In the genomic region with DNA sequence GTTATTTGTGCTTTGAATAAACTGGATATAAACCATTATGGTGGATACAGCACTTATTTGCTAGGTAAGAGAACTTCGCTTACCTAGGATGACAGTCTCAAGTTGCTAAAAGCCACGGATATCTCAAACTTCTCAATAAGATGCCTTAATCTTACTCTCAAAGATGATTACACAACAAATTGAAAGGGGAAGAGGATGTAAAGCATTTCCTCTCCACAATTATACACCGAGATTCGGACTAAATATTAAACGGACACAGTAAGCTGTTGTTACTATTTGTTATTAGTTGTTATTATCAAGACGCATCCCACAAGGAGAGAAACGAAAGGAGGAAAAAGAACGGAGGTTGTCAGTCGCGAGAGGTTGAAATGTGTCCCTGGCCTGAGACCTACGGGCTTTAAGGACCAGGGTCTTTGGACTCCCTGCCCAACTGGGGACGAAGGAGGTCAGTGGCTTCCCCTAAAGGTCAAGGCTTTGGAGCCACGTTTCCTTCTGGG, we compare ENCODE assay signal across 8 cellular contexts. TPM values are rescaled to one million over a fixed set of nuclear protein-coding genes. Genes with fewer than 3 reads are reported as not detected.
DNase-seq lines count a peak whose midpoint lies in the region; ATAC-seq, FAIRE-seq and TF ChIP-seq lines count a peak whose summit lies in the region.

No MANE protein-coding gene starts in this region.

- no peaks in the 10 kb centered on the region for H3F3A ChIP-seq in PC-3 (ENCODE audit: low read length, unreplicated experiment)

- 7% methylated on average over 13 of the region's 13 CpGs for WGBS in A549 (ENCODE audit: missing lambda C conversion rate)

- H3K9ac ChIP-seq in PC-3 (ENCODE audit: low read length) (peak overlapping the region; percentile 94), duodenal mucosa (ENCODE audit: low read depth in 1 of 2, low read length in 2 of 2) (peak overlapping the region; percentile 93 to 97)

- peaks cover 15% of the 10 kb centered on the region for H3K4me1 ChIP-seq in A549
- peaks cover 21% of the 10 kb centered on the region for H3K4me1 ChIP-seq in PC-3 (ENCODE audit: insufficient read depth, low read length)
- peaks cover 6 to 11% of the 10 kb centered on the region in 2 donors for H3K4me1 ChIP-seq in duodenal mucosa (ENCODE audit: control insufficient read depth in 1 of 2, insufficient read depth in 2 of 2, low read length in 2 of 2)
- peaks cover 5 to 35% of the 10 kb centered on the region in 2 donors for H3K4me1 ChIP-seq in muscle layer of duodenum (ENCODE audit: control insufficient read depth in 1 of 2, insufficient read depth in 2 of 2, low read length in 2 of 2)

- H3K36me3 ChIP-seq in PC-3 (ENCODE audit: low read depth, low read length) = no peaks in the 10 kb centered on the region
- no peaks in the 10 kb centered on the region for H3K36me3 ChIP-seq in duodenal mucosa (ENCODE audit: control insufficient read depth in 1 of 2, insufficient read depth in 2 of 2, low read length in 2 of 2)
- peaks cover 0 to 3% of the 10 kb centered on the region in 2 donors for H3K36me3 ChIP-seq in muscle layer of duodenum (ENCODE audit: control insufficient read depth in 1 of 2, insufficient read depth in 2 of 2, low read length in 2 of 2)

- no peak for TF ChIP-seq EP300 in A549 (IDR thresholded peaks at IDR 0.05)

- H3K27ac ChIP-seq in A549 (peak overlapping the region; percentile 93 to 98), PC-3 (ENCODE audit: low read length) (0 out of 2 replicates have a peak overlapping the region, but pooled peaks have one; percentile 88), duodenal mucosa (ENCODE audit: low read depth, low read length) (peak overlapping the region; percentile 69), muscle layer of duodenum (ENCODE audit: low read length) (peak overlapping the region; percentile 98)

- intact Hi-C loops in PC-3 (cut with micrococcal nuclease) = no loop called here

- H2AFZ ChIP-seq in PC-3 (ENCODE audit: low read length) = peak overlapping the region; percentile 98

- H3K27me3 ChIP-seq in PC-3 (ENCODE audit: low read length) (no peaks in the 10 kb centered on the region), duodenal mucosa (ENCODE audit: control insufficient read depth in 1 of 2, insufficient read depth in 2 of 2, low read length in 2 of 2) (no peaks in the 10 kb centered on the region), muscle layer of duodenum (ENCODE audit: low read depth, low read length) (no peaks in the 10 kb centered on the region)

- CTCF ChIA-PET in A549 (lab: Yijun Ruan, JAX) = no interaction called here
- CTCF ChIA-PET in PC-3 (lab: Charles Lee) = interaction anchor here (0.6 to 1.0 kb wide), 2 partner anchors 10 to 13 kb away, joined by 3 to 5 read pairs; no protein-coding TSS in a partner anchor

- FAIRE-seq in A549 (lab: Jason Lieb, UNC) = no peak

- POLR2A ChIA-PET in A549 (lab: Yijun Ruan, JAX) (interaction anchor here (0.6 to 1.1 kb wide), 5 partner anchors 9 to 217 kb away, joined by 3 to 12 read pairs (median 5); a partner anchor contains a TSS), PC-3 (lab: Charles Lee; ENCODE audit: unreplicated experiment) (interaction anchor here (0.6 to 0.7 kb wide), 3 partner anchors 9 to 1593 kb away, joined by 4 to 16 read pairs (median 9); a partner anchor contains a TSS)

- no peaks in the 10 kb centered on the region for H4K20me1 ChIP-seq in PC-3 (ENCODE audit: low read length)

- H3K79me2 ChIP-seq in PC-3 (ENCODE audit: low read length) = peaks cover 48% of the 10 kb centered on the region

- no peak for TF ChIP-seq POLR2A in A549 (IDR thresholded peaks at IDR 0.05; ENCODE audit: low read length)

- TF ChIP-seq CTCF in A549 (IDR thresholded peaks at IDR 0.05) = no peak
- TF ChIP-seq CTCF in PC-3 (conservative IDR thresholded peaks at IDR 0.05; ENCODE audit: low read depth, low read length) = no peak

- no peak for TF ChIP-seq RAD21 in A549 (conservative IDR thresholded peaks at IDR 0.05 in 1 of 2, IDR thresholded peaks at IDR 0.05 in 1 of 2)

- DNase-seq in A549 (ENCODE audit: low read depth in 1 of 2, low spot score in 1 of 2) (no peak), PC-3 (no peak), HuH-7 (ENCODE audit: low spot score) (no peak), NCI-H1048 (lab: John Stamatoyannopoulos, UW) (no peak)

- no peaks in the 10 kb centered on the region for H3K9me2 ChIP-seq in PC-3 (replicated peaks; ENCODE audit: low read length)

- BruUV-seq in PC-3 (replicated peaks; lab: Mats Ljungman, UMichigan) = TSS peak; percentile 34

- H3K4me3 ChIP-seq in A549 (peak overlapping the region; percentile 99), PC-3 (ENCODE audit: low read length) (peak overlapping the region; percentile 88), duodenal mucosa (ENCODE audit: low read depth in 1 of 2, low read length in 2 of 2) (peak overlapping the region; percentile 83 to 95), muscle layer of duodenum (ENCODE audit: low read depth in 1 of 2, low read length in 2 of 2) (peak overlapping the region; percentile 85 to 96)

- ATAC-seq in A549 (no peak), GM21367 (IDR thresholded peaks at IDR 0.05; ENCODE audit: unreplicated experiment) (peak; percentile 3), PC-3 (no peak), GM18511 (IDR thresholded peaks at IDR 0.05; ENCODE audit: unreplicated experiment) (no peak)

- peak overlapping the region; percentile 70 for H3K4me2 ChIP-seq in A549
- peak overlapping the region; percentile 96 for H3K4me2 ChIP-seq in PC-3 (ENCODE audit: low read length)

- H3K9me3 ChIP-seq in A549 (no peaks in the 10 kb centered on the region), PC-3 (ENCODE audit: low read length) (no peaks in the 10 kb centered on the region), duodenal mucosa (ENCODE audit: control insufficient read depth in 1 of 2, low read length in 2 of 2) (no peaks in the 10 kb centered on the region), muscle layer of duodenum (ENCODE audit: control insufficient read depth in 1 of 2, low read length in 2 of 2) (no peaks in the 10 kb centered on the region)

TF ChIP-seq in A549, 52 proteins besides CTCF, POLR2A, EP300 and RAD21:
- TF ChIP-seq HEYL (CRISPR knock-in tag; IDR thresholded peaks at IDR 0.05) (no peak), JUN (IDR thresholded peaks at IDR 0.05) (no peak)

RNA-seq across cellular contexts. Expression of a gene that starts 0.6 kb away (rescaled TPM):
- polyA plus RNA-seq in A549 (2011; rRNA removed) = 19.3 and 19.4 TPM in 2 replicates
- polyA plus RNA-seq in A549 (2012; cell fraction: cytosol; rRNA removed) = 4.0 and 4.9 TPM in 2 replicates
- polyA plus RNA-seq in A549 (2012; cell fraction: nucleus; rRNA removed) = 2.5 and 3.3 TPM in 2 replicates
- polyA plus RNA-seq in A549 (2017; fragmentation: RNase III; extraction: RNeasy Plus Mini Kit Qiagen cat#74134 plus additional on column Dnase treatment) = 7.7 to 8.4 TPM (median 7.8 TPM) in 3 replicates
- 31.2 and 34.1 TPM in 2 replicates for polyA minus RNA-seq in A549 (2011; rRNA and poly(A)+ RNA removed)
- total RNA-seq in PC-3 (2014; rRNA removed) = 25.6 and 26.8 TPM in 2 replicates

RNA-seq across cellular contexts. Expression of a gene that starts 5.1 kb away (rescaled TPM):
- 25.9 and 33.6 TPM in 2 replicates for polyA plus RNA-seq in A549 (2011; rRNA removed)
- 12.2 and 12.3 TPM in 2 replicates for polyA plus RNA-seq in A549 (2012; cell fraction: cytosol; rRNA removed)
- 4.7 and 9.1 TPM in 2 replicates for polyA plus RNA-seq in A549 (2012; cell fraction: nucleus; rRNA removed)
- polyA plus RNA-seq in A549 (2017; fragmentation: RNase III; extraction: RNeasy Plus Mini Kit Qiagen cat#74134 plus additional on column Dnase treatment) = 44.5 to 52.0 TPM (median 51.2 TPM) in 3 replicates
- polyA minus RNA-seq in A549 (2011; rRNA and poly(A)+ RNA removed) = 8.3 and 9.2 TPM in 2 replicates
- total RNA-seq in PC-3 (2014; rRNA removed) = 40.2 and 45.1 TPM in 2 replicates

RNA-seq across cellular contexts. Expression of a gene that starts 58.3 kb away (rescaled TPM):
- polyA plus RNA-seq in A549 (2011; rRNA removed) (12.3 and 13.1 TPM in 2 replicates), A549 (2017; fragmentation: RNase III; extraction: RNeasy Plus Mini Kit Qiagen cat#74134 plus additional on column Dnase treatment) (7.4 to 9.7 TPM (median 9.2 TPM) in 3 replicates)
- 5.0 TPM in 2 replicates for polyA plus RNA-seq in A549 (2012; cell fraction: cytosol; rRNA removed)
- polyA plus RNA-seq in A549 (2012; cell fraction: nucleus; rRNA removed) = 1.6 and 2.4 TPM in 2 replicates
- 4.0 and 6.0 TPM in 2 replicates for polyA minus RNA-seq in A549 (2011; rRNA and poly(A)+ RNA removed)
- total RNA-seq in PC-3 (2014; rRNA removed) = 9.1 and 19.0 TPM in 2 replicates

RNA-seq across cellular contexts. Expression of a gene that starts 58.3 kb away (rescaled TPM):
- polyA plus RNA-seq in A549 (2011; rRNA removed) = 29.7 and 31.0 TPM in 2 replicates
- 10.3 and 10.4 TPM in 2 replicates for polyA plus RNA-seq in A549 (2012; cell fraction: cytosol; rRNA removed)
- 3.7 and 6.2 TPM in 2 replicates for polyA plus RNA-seq in A549 (2012; cell fraction: nucleus; rRNA removed)
- polyA plus RNA-seq in A549 (2017; fragmentation: RNase III; extraction: RNeasy Plus Mini Kit Qiagen cat#74134 plus additional on column Dnase treatment) = 13.3 to 16.3 TPM (median 15.7 TPM) in 3 replicates
- polyA minus RNA-seq in A549 (2011; rRNA and poly(A)+ RNA removed) = 6.7 and 7.1 TPM in 2 replicates
- total RNA-seq in PC-3 (2014; rRNA removed) = 36.5 and 44.1 TPM in 2 replicates
